1 cellular context compared by ENCODE assay signal in genomic region chr19:796692-797527, GRCh38.
TF ChIP-seq lines count a peak whose summit lies in the region.

Gene PTBP1 (plus strand): TSS chr19:797452. CDS start chr19:797498, 46 bp downstream.

TF ChIP-seq in HEK293, 187 proteins besides CTCF, POLR2A, EP300 and RAD21 (continued from another document and continues in another):
- peak; percentile 49 for TF ChIP-seq KLF1 (tag by site-specific recombination; IDR thresholded peaks at IDR 0.05)
- TF ChIP-seq ZNF157 (tag by site-specific recombination; IDR thresholded peaks at IDR 0.05) = no peak
- TF ChIP-seq EGR2 (tag by site-specific recombination; IDR thresholded peaks at IDR 0.05; ENCODE audit: low read depth) = peak; percentile 77
- TF ChIP-seq ZBTB8A (tag by site-specific recombination; IDR thresholded peaks at IDR 0.05) = peak; percentile 61
- TF ChIP-seq, protein P1, sequence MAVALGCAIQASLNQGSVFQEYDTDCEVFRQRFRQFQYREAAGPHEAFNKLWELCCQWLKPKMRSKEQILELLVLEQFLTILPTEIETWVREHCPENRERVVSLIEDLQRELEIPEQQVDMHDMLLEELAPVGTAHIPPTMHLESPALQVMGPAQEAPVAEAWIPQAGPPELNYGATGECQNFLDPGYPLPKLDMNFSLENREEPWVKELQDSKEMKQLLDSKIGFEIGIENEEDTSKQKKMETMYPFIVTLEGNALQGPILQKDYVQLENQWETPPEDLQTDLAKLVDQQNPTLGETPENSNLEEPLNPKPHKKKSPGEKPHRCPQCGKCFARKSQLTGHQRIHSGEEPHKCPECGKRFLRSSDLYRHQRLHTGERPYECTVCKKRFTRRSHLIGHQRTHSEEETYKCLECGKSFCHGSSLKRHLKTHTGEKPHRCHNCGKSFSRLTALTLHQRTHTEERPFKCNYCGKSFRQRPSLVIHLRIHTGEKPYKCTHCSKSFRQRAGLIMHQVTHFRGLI (tag by site-specific recombination; IDR thresholded peaks at IDR 0.05) = 0 out of 2 replicates have a peak, but pooled peaks have one; percentile 22
- TF ChIP-seq GLI2 (tag by site-specific recombination; IDR thresholded peaks at IDR 0.05; ENCODE audit: borderline replicate concordance, low read depth) = no peak
- TF ChIP-seq ZIC2 (tag by site-specific recombination; IDR thresholded peaks at IDR 0.05) = no peak
- peak; percentile 99 for TF ChIP-seq SP3 (tag by site-specific recombination; IDR thresholded peaks at IDR 0.05)
- TF ChIP-seq ZNF211 (tag by site-specific recombination; IDR thresholded peaks at IDR 0.05; ENCODE audit: low read depth) = no peak
- peak; percentile 90 for TF ChIP-seq ZNF639 (tag by site-specific recombination; IDR thresholded peaks at IDR 0.05)
- TF ChIP-seq ZSCAN23 (tag by site-specific recombination; IDR thresholded peaks at IDR 0.05) = no peak
- TF ChIP-seq ZNF133 (tag by site-specific recombination; IDR thresholded peaks at IDR 0.05) = no peak
- no peak for TF ChIP-seq ZNF362 (tag by site-specific recombination; IDR thresholded peaks at IDR 0.05)
- TF ChIP-seq ZNF175 (tag by site-specific recombination; IDR thresholded peaks at IDR 0.05) = no peak
- no peak for TF ChIP-seq ZNF670 (tag by site-specific recombination; IDR thresholded peaks at IDR 0.05; ENCODE audit: low read depth)
- 0 out of 2 replicates have a peak, but pooled peaks have one; percentile 20 for TF ChIP-seq ZNF580 (tag by site-specific recombination; IDR thresholded peaks at IDR 0.05)
- no peak for TF ChIP-seq ZNF239 (tag by site-specific recombination; IDR thresholded peaks at IDR 0.05)
- no peak for TF ChIP-seq GLIS2 (tag by site-specific recombination; IDR thresholded peaks at IDR 0.05)
- peak; percentile 95 for TF ChIP-seq SP2 (tag by site-specific recombination; IDR thresholded peaks at IDR 0.05)
- no peak for TF ChIP-seq ZNF274 (IDR thresholded peaks at IDR 0.05; ENCODE audit: low read length)
- TF ChIP-seq ZNF274 (tag by site-specific recombination; IDR thresholded peaks at IDR 0.05; ENCODE audit: borderline replicate concordance) = no peak
- no peak for TF ChIP-seq ZNF555 (tag by site-specific recombination; conservative IDR thresholded peaks at IDR 0.05)
- TF ChIP-seq MEIS1 (CRISPR knock-in tag; IDR thresholded peaks at IDR 0.05; ENCODE audit: borderline replicate concordance) = no peak
- no peak for TF ChIP-seq ZNF433 (tag by site-specific recombination; IDR thresholded peaks at IDR 0.05; ENCODE audit: low read depth)
- TF ChIP-seq ZNF623 (tag by site-specific recombination; IDR thresholded peaks at IDR 0.05) = no peak
- no peak for TF ChIP-seq MYNN (tag by site-specific recombination; IDR thresholded peaks at IDR 0.05; ENCODE audit: borderline replicate concordance)
- TF ChIP-seq, protein P2, sequence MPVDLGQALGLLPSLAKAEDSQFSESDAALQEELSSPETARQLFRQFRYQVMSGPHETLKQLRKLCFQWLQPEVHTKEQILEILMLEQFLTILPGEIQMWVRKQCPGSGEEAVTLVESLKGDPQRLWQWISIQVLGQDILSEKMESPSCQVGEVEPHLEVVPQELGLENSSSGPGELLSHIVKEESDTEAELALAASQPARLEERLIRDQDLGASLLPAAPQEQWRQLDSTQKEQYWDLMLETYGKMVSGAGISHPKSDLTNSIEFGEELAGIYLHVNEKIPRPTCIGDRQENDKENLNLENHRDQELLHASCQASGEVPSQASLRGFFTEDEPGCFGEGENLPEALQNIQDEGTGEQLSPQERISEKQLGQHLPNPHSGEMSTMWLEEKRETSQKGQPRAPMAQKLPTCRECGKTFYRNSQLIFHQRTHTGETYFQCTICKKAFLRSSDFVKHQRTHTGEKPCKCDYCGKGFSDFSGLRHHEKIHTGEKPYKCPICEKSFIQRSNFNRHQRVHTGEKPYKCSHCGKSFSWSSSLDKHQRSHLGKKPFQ (tag by site-specific recombination; IDR thresholded peaks at IDR 0.05) = no peak; the same call in 1 of the 2 replicates
- 0 out of 2 replicates have a peak, but pooled peaks have one; percentile 65 for TF ChIP-seq SP7 (tag by site-specific recombination; IDR thresholded peaks at IDR 0.05)
- TF ChIP-seq, protein P3, sequence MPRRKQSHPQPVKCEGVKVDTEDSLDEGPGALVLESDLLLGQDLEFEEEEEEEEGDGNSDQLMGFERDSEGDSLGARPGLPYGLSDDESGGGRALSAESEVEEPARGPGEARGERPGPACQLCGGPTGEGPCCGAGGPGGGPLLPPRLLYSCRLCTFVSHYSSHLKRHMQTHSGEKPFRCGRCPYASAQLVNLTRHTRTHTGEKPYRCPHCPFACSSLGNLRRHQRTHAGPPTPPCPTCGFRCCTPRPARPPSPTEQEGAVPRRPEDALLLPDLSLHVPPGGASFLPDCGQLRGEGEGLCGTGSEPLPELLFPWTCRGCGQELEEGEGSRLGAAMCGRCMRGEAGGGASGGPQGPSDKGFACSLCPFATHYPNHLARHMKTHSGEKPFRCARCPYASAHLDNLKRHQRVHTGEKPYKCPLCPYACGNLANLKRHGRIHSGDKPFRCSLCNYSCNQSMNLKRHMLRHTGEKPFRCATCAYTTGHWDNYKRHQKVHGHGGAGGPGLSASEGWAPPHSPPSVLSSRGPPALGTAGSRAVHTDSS (tag by site-specific recombination; IDR thresholded peaks at IDR 0.05) = no peak
- TF ChIP-seq ZFP41 (tag by site-specific recombination; IDR thresholded peaks at IDR 0.05; ENCODE audit: borderline replicate concordance) = no peak
- TF ChIP-seq ZNF558 (tag by site-specific recombination; IDR thresholded peaks at IDR 0.05) = no peak
- no peak for TF ChIP-seq ZNF266 (tag by site-specific recombination; IDR thresholded peaks at IDR 0.05; ENCODE audit: low read depth)
- peak; percentile 70 for TF ChIP-seq ZNF629 (tag by site-specific recombination; IDR thresholded peaks at IDR 0.05)
- no peak for TF ChIP-seq ZNF549 (tag by site-specific recombination; IDR thresholded peaks at IDR 0.05)
- TF ChIP-seq, protein P4, sequence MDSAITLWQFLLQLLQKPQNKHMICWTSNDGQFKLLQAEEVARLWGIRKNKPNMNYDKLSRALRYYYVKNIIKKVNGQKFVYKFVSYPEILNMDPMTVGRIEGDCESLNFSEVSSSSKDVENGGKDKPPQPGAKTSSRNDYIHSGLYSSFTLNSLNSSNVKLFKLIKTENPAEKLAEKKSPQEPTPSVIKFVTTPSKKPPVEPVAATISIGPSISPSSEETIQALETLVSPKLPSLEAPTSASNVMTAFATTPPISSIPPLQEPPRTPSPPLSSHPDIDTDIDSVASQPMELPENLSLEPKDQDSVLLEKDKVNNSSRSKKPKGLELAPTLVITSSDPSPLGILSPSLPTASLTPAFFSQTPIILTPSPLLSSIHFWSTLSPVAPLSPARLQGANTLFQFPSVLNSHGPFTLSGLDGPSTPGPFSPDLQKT (IDR thresholded peaks at IDR 0.05; ENCODE audit: borderline replicate concordance, low read depth, low read length) = no peak
- TF ChIP-seq, protein P5, sequence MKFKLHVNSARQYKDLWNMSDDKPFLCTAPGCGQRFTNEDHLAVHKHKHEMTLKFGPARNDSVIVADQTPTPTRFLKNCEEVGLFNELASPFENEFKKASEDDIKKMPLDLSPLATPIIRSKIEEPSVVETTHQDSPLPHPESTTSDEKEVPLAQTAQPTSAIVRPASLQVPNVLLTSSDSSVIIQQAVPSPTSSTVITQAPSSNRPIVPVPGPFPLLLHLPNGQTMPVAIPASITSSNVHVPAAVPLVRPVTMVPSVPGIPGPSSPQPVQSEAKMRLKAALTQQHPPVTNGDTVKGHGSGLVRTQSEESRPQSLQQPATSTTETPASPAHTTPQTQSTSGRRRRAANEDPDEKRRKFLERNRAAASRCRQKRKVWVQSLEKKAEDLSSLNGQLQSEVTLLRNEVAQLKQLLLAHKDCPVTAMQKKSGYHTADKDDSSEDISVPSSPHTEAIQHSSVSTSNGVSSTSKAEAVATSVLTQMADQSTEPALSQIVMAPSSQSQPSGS (tag by site-specific recombination; IDR thresholded peaks at IDR 0.05; ENCODE audit: low read depth) = no peak
- no peak for TF ChIP-seq PRDM2 (tag by site-specific recombination; IDR thresholded peaks at IDR 0.05; ENCODE audit: borderline replicate concordance)
- TF ChIP-seq ZNF585B (tag by site-specific recombination; IDR thresholded peaks at IDR 0.05) = no peak
- peak; percentile 64 for TF ChIP-seq PATZ1 (tag by site-specific recombination; IDR thresholded peaks at IDR 0.05)
- TF ChIP-seq ZNF214 (tag by site-specific recombination; IDR thresholded peaks at IDR 0.05; ENCODE audit: borderline replicate concordance) = no peak
- TF ChIP-seq ZNF677 (tag by site-specific recombination; IDR thresholded peaks at IDR 0.05) = no peak
- peak; percentile 80 for TF ChIP-seq ZFHX2 (tag by site-specific recombination; conservative IDR thresholded peaks at IDR 0.05)
- peak; percentile 61; the same call in 1 of the 2 replicates for TF ChIP-seq ZNF501 (tag by site-specific recombination; IDR thresholded peaks at IDR 0.05)
- peak; percentile 87 for TF ChIP-seq KLF7 (tag by site-specific recombination; IDR thresholded peaks at IDR 0.05; ENCODE audit: borderline replicate concordance)
- TF ChIP-seq ZNF600 (tag by site-specific recombination; IDR thresholded peaks at IDR 0.05) = 0 out of 2 replicates have a peak, but pooled peaks have one; percentile 16
